ENCODE assay signal across 26 cellular contexts in genomic region chr3:129034650-129035049, GRCh38. TPM values are rescaled to one million over a fixed set of nuclear protein-coding genes. Genes with fewer than 3 reads are reported as not detected.
A peak's percentile ranks its signal among the peaks of the same experiment; 100 is the strongest.
DNase-seq lines count a peak whose midpoint lies in the region; ATAC-seq and TF ChIP-seq lines count a peak whose summit lies in the region.
"Had no signal": no experiment of that assay in that cellular context is flagged by ENCODE, and none has a peak within 500 bp of the region (broad histone marks: within the 10 kb centered on the region; RNA-seq: fewer than 3 reads in every experiment).

No MANE protein-coding gene starts in this region.

- DNase-seq in DMS53 (lab: John Stamatoyannopoulos, UW), result peak; percentile 11
- no peak for DNase-seq in DMS53 treated with DMSO at 0.1 percent for 48 hours (lab: John Stamatoyannopoulos, UW; ENCODE audit: unreplicated experiment)
- peak; percentile 27 for DNase-seq in DND-41
- no peak for DNase-seq in OCI-LY7 (ENCODE audit: low spot score)
- peak; percentile 76 for DNase-seq in endodermal cell
- no peak for DNase-seq in mucosa of gallbladder (ENCODE audit: low spot score)
- DNase-seq in activated T-cell treated with anti-CD3 and anti-CD28 coated beads, Interleukin-2, amount 50 U/mL, for 1 hour, result no peak
- no peak for DNase-seq in epidermal melanocyte (ENCODE audit: insufficient read length, low spot score)
- DNase-seq: activated CD4-positive, CD25-positive, alpha-beta regulatory T cell; activated CD8-positive, alpha-beta memory T cell treated with anti-CD3 and anti-CD28 coated beads, Interleukin-2, amount 50 U/mL, for 4 hours; activated naive CD4-positive, alpha-beta T cell treated with anti-CD3 and anti-CD28 coated beads for 36 hours; CD4-positive, CD25-positive, alpha-beta regulatory T cell; GOT3; head of caudate nucleus; MV-4-11; NCI-H2081 treated with DMSO at 0.1 percent for 48 hours; NCI-H69 had no signal

- H3K27ac Mint-ChIP-seq in endodermal cell, result no peak overlapping the region
- H3K27ac Mint-ChIP-seq: activated naive CD4-positive, alpha-beta T cell treated with anti-CD3 and anti-CD28 coated beads for 36 hours; brain; CD4-positive, CD25-positive, alpha-beta regulatory T cell; dendritic cell treated with granulocyte-macrophage colony-stimulating factor and Interleukin-4, amounts not matched to agents 40 ng/mL and 50 ng/mL, for 4 days; neural progenitor cell; stimulated activated naive CD8-positive, alpha-beta T cell treated with anti-CD3 and anti-CD28 coated beads, Interleukin-15, Interleukin-2, amounts not matched to agents 100 ng/mL and 50 ng/mL, for 24 hours had no signal

- H3K4me3 Mint-ChIP-seq in endodermal cell, result no peak overlapping the region
- H3K4me3 Mint-ChIP-seq: activated naive CD4-positive, alpha-beta T cell treated with anti-CD3 and anti-CD28 coated beads for 36 hours; brain; CD4-positive, CD25-positive, alpha-beta regulatory T cell; dendritic cell treated with granulocyte-macrophage colony-stimulating factor and Interleukin-4, amounts not matched to agents 40 ng/mL and 50 ng/mL, for 4 days; neural progenitor cell; stimulated activated naive CD8-positive, alpha-beta T cell treated with anti-CD3 and anti-CD28 coated beads, Interleukin-15, Interleukin-2, amounts not matched to agents 100 ng/mL and 50 ng/mL, for 24 hours; T-cell had no signal

- no peaks in the 10 kb centered on the region for H3K9me3 ChIP-seq in DND-41 (ENCODE audit: insufficient read depth, low read length, severe bottlenecking)
- 0 out of 2 replicates have a peak, but pooled peaks cover 7% of the 10 kb centered on the region for H3K9me3 ChIP-seq in OCI-LY7 (ENCODE audit: low read length)
- H3K9me3 ChIP-seq in endodermal cell (ENCODE audit: control insufficient read depth, low read length), result peaks cover 4% of the 10 kb centered on the region
- H3K9me3 ChIP-seq: esophagus muscularis mucosa, upper lobe of left lung had no signal

- H3K27ac ChIP-seq in DND-41 (ENCODE audit: low read length), result no peak overlapping the region
- H3K27ac ChIP-seq in OCI-LY7 (ENCODE audit: low read depth, low read length, poor library complexity, severe bottlenecking), result no peak overlapping the region
- H3K27ac ChIP-seq in endodermal cell (ENCODE audit: low read depth, low read length), result no peak overlapping the region
- H3K27ac ChIP-seq: esophagus muscularis mucosa, neural progenitor cell had no signal

- H3K9me3 Mint-ChIP-seq in endodermal cell, result peaks cover 4% of the 10 kb centered on the region
- H3K9me3 Mint-ChIP-seq: activated naive CD4-positive, alpha-beta T cell treated with anti-CD3 and anti-CD28 coated beads for 36 hours; brain; CD4-positive, CD25-positive, alpha-beta regulatory T cell; dendritic cell treated with granulocyte-macrophage colony-stimulating factor and Interleukin-4, amounts not matched to agents 40 ng/mL and 50 ng/mL, for 4 days; neural progenitor cell; stimulated activated naive CD8-positive, alpha-beta T cell treated with anti-CD3 and anti-CD28 coated beads, Interleukin-15, Interleukin-2, amounts not matched to agents 100 ng/mL and 50 ng/mL, for 24 hours; T-cell had no signal

- intact Hi-C loops in OCI-LY7 (cut with micrococcal nuclease; ENCODE audit: unreplicated experiment), result no loop called here

- H3K36me3 ChIP-seq in DND-41 (ENCODE audit: insufficient read depth, low read length) (no peaks in the 10 kb centered on the region), OCI-LY7 (ENCODE audit: insufficient read depth, low read length) (no peaks in the 10 kb centered on the region), endodermal cell (ENCODE audit: control insufficient read depth, insufficient read depth, low read length) (no peaks in the 10 kb centered on the region)
- H3K36me3 ChIP-seq: neural progenitor cell had no signal

- CTCF ChIA-PET in OCI-LY7 (lab: Charles Lee; ENCODE audit: unreplicated experiment), result no interaction called here

- no peaks in the 10 kb centered on the region for H3K4me1 ChIP-seq in DND-41 (ENCODE audit: insufficient read depth, low read length)
- no peaks in the 10 kb centered on the region for H3K4me1 ChIP-seq in OCI-LY7 (ENCODE audit: insufficient read depth, low read length, poor library complexity, severe bottlenecking)
- H3K4me1 ChIP-seq in endodermal cell (ENCODE audit: control insufficient read depth, insufficient read depth, low read length), result no peaks in the 10 kb centered on the region
- H3K4me1 ChIP-seq: neural progenitor cell had no signal

- no peak overlapping the region for H3K9ac ChIP-seq in DND-41 (ENCODE audit: low read depth, low read length)
- H3K9ac ChIP-seq in endodermal cell (ENCODE audit: extremely low read depth, low read length, poor library complexity, severe bottlenecking), result no peak overlapping the region
- H3K9ac ChIP-seq: neural progenitor cell had no signal

- TF ChIP-seq CTCF in DND-41 (IDR thresholded peaks at IDR 0.05; ENCODE audit: borderline replicate concordance, extremely low read depth, low read length, poor library complexity, severe bottlenecking) (no peak), OCI-LY7 (conservative IDR thresholded peaks at IDR 0.05; ENCODE audit: low read length) (no peak), endodermal cell (conservative IDR thresholded peaks at IDR 0.05) (no peak)

- BruUV-seq in OCI-LY7 (replicated peaks; lab: Mats Ljungman, UMichigan), result no TSS peak

- H3K27me3 ChIP-seq in DND-41 (ENCODE audit: insufficient read depth, low read length, poor library complexity) (no peaks in the 10 kb centered on the region), endodermal cell (ENCODE audit: control insufficient read depth, insufficient read depth, low read length, poor library complexity, severe bottlenecking) (no peaks in the 10 kb centered on the region)
- H3K27me3 ChIP-seq: esophagus muscularis mucosa, neural progenitor cell, upper lobe of left lung had no signal

- 86 to 100% methylated on average over 3 to 4 of the region's 6 CpGs for WGBS in endodermal cell (ENCODE audit: insufficient coverage in 1 of 2, insufficient read length in 1 of 2), 2 experiments

- no peaks in the 10 kb centered on the region for H3K79me2 ChIP-seq in DND-41 (ENCODE audit: insufficient read depth, low read length)
- no peaks in the 10 kb centered on the region for H3K79me2 ChIP-seq in OCI-LY7 (ENCODE audit: insufficient read depth, low read depth, low read length)

- no peaks in the 10 kb centered on the region for H4K20me1 ChIP-seq in DND-41 (ENCODE audit: insufficient read depth, low read length)
- H4K20me1 ChIP-seq in OCI-LY7 (ENCODE audit: insufficient read depth, low read length), result no peaks in the 10 kb centered on the region

- H3K36me3 Mint-ChIP-seq in endodermal cell (ENCODE audit: low read depth), result no peaks in the 10 kb centered on the region
- H3K36me3 Mint-ChIP-seq: brain; CD4-positive, CD25-positive, alpha-beta regulatory T cell; T-cell had no signal

- H3K9me2 ChIP-seq in OCI-LY7 (ENCODE audit: insufficient read depth, low read length), result no peaks in the 10 kb centered on the region

- no peak overlapping the region for H3K4me3 ChIP-seq in DND-41 (ENCODE audit: low read depth in 1 of 2, low read length in 2 of 2)
- no peak overlapping the region for H3K4me3 ChIP-seq in OCI-LY7 (ENCODE audit: low read depth, low read length, poor library complexity, severe bottlenecking)
- no peak overlapping the region for H3K4me3 ChIP-seq in endodermal cell (ENCODE audit: low read length)
- H3K4me3 ChIP-seq: esophagus muscularis mucosa, neural progenitor cell, upper lobe of left lung had no signal

- peaks cover 3% of the 10 kb centered on the region for H3K27me3 Mint-ChIP-seq in endodermal cell (ENCODE audit: insufficient read depth)
- H3K27me3 Mint-ChIP-seq: brain had no signal

- ATAC-seq in DND-41 (ENCODE audit: insufficient read depth, low read depth), result peak; percentile 58; the same call in 2 of the 3 replicates

- H3K4me2 ChIP-seq in DND-41 (ENCODE audit: insufficient read depth, low read length) (no peak overlapping the region), OCI-LY7 (ENCODE audit: low read length) (no peak overlapping the region)
- H3K4me2 ChIP-seq: neural progenitor cell had no signal

- POLR2A ChIA-PET in OCI-LY7 (lab: Charles Lee), result interaction anchor here (0.6 to 1.0 kb wide), 2 partner anchors 66 to 196 kb away, joined by 3 to 4 read pairs; no protein-coding TSS in a partner anchor

- peak overlapping the region; percentile 25; the same call in 1 of the 2 replicates for H2AFZ ChIP-seq in DND-41 (ENCODE audit: low read depth, low read length)
- H2AFZ ChIP-seq in OCI-LY7 (ENCODE audit: low read length), result peak overlapping the region; percentile 60; the same call in 1 of the 2 replicates
- H2AFZ ChIP-seq: neural progenitor cell had no signal

- peaks cover 10% of the 10 kb centered on the region for H3K4me1 Mint-ChIP-seq in endodermal cell
- H3K4me1 Mint-ChIP-seq: CD4-positive, CD25-positive, alpha-beta regulatory T cell had no signal

RNA-seq across cellular contexts. Expression of gene GP9, which starts 25.9 kb away (rescaled TPM):
- not detected in 2 replicates for total RNA-seq in OCI-LY7 (2014; rRNA removed; shearing (Covaris generic))
- total RNA-seq in OCI-LY7 (2022), result not detected in 2 replicates
- total RNA-seq in endodermal cell, result not detected
- polyA plus RNA-seq in endodermal cell (2013, experiment 1 of 2), result not detected
- not detected for polyA plus RNA-seq in endodermal cell (2013, experiment 2 of 2)
- not detected for total RNA-seq in mucosa of gallbladder
- total RNA-seq: A172; activated naive CD4-positive, alpha-beta T cell treated with anti-CD3 and anti-CD28 coated beads for 36 hours; G401; T-cell had no signal
- polyA plus RNA-seq: CD4-positive, CD25-positive, alpha-beta regulatory T cell had no signal

RNA-seq across cellular contexts. Expression of gene EFCC1, which starts 33.5 kb away (rescaled TPM):
- total RNA-seq in OCI-LY7 (2014; rRNA removed; shearing (Covaris generic)), result not detected in 2 replicates
- total RNA-seq in OCI-LY7 (2022) (not detected in 2 replicates), endodermal cell (under 1 TPM; 0.31 to 0.93 TPM), mucosa of gallbladder (25.1 TPM)
- polyA plus RNA-seq in endodermal cell (2013, experiment 1 of 2), result 26.5 TPM
- 23.8 TPM for polyA plus RNA-seq in endodermal cell (2013, experiment 2 of 2)
- total RNA-seq: G401 had no signal
- polyA plus RNA-seq: CD4-positive, CD25-positive, alpha-beta regulatory T cell had no signal

RNA-seq across cellular contexts. Expression of gene CFAP92, which starts 40.8 kb away (rescaled TPM):
- 0.66 TPM in 1 of 2 replicates, not detected in the other for total RNA-seq in OCI-LY7 (2014; rRNA removed; shearing (Covaris generic))
- total RNA-seq in OCI-LY7 (2022) (0.08 and 0.18 TPM in 2 replicates), endodermal cell (1 to 10 TPM; 1.3 to 3.0 TPM), mucosa of gallbladder (3.3 TPM)
- polyA plus RNA-seq in endodermal cell (2013, experiment 1 of 2), result 11.9 TPM
- 13.2 TPM for polyA plus RNA-seq in endodermal cell (2013, experiment 2 of 2)
- total RNA-seq: CD4-positive, CD25-positive, alpha-beta regulatory T cell; G401 had no signal

Comparison
In these comparisons a context has a peak if more than half of its experiments do, and no peak if none do; other contexts are left out.
1. DNase-seq: peak in DMS53 (single experiment), DND-41 (single experiment) and endodermal cell (single experiment); none in DMS53 treated with DMSO at 0.1 percent for 48 hours (single experiment), OCI-LY7 (single experiment), mucosa of gallbladder (single experiment), activated T-cell treated with anti-CD3 and anti-CD28 coated beads, Interleukin-2, amount 50 U/mL, for 1 hour (single experiment) and epidermal melanocyte (single experiment).
2. RNA of gene EFCC1, which starts 33.5 kb away (total RNA-seq): 25.1 TPM in mucosa of gallbladder (single experiment); 0.31 to 0.93 TPM in endodermal cell and not detected in OCI-LY7; every median in the first group is over 10 times any median in the second.